In genomic region chr16:83023011-83023410, GRCh38 we compare ENCODE assay signal across 27 cellular contexts.
"Had no signal": no experiment of that assay in that cellular context is flagged by ENCODE, and none has a peak within 500 bp of the region (broad histone marks: within the 10 kb centered on the region; RNA-seq: fewer than 3 reads in every experiment).

No MANE protein-coding gene starts in this region.

- H3K9me3 ChIP-seq: ovary, psoas muscle, right lobe of liver, sigmoid colon, stomach, thoracic aorta, thyroid gland, tibial nerve, upper lobe of left lung, vagina had no signal

- DNase-seq: nephron progenitor cell; occipital lobe; ovary; posterior cingulate gyrus; psoas muscle; right cardiac atrium; right lobe of liver; sigmoid colon; small intestine; stimulated activated CD4-positive, alpha-beta T cell treated with anti-CD3 and anti-CD28 coated beads, Interleukin-15, amount 100 ng/mL, for 24 hours; stimulated activated CD4-positive, alpha-beta T cell treated with anti-CD3 and anti-CD28 coated beads, Interleukin-2, amount 100 ng/mL, for 24 hours; stimulated activated CD4-positive, alpha-beta T cell treated with anti-CD3 and anti-CD28 coated beads, Interleukin-2, amount 100 ng/mL, for 48 hours; stimulated activated CD4-positive, alpha-beta T cell treated with anti-CD3 and anti-CD28 coated beads, Interleukin-4, amount 100 ng/mL, for 24 hours; stimulated activated naive B cell treated with anti-CD40 and anti-IgM and Interleukin-4, amounts not matched to agents 10 μg/mL and 1 μg/mL and 100 μg/mL, for 72 hours; stimulated activated naive CD4-positive, alpha-beta T cell treated with Interleukin-2 at 50 U/mL for 16 hours; stomach; thyroid gland; trophoblast cell; upper lobe of left lung had no signal

- H3K4me1 ChIP-seq: neural progenitor cell, parathyroid adenoma, right lobe of liver, sigmoid colon, stomach, thyroid gland, tibial nerve, upper lobe of left lung, vagina had no signal

- ATAC-seq: natural killer cell treated with Interleukin-12 subunit alpha and Interleukin-12 subunit beta and Interleukin-15 and Interleukin-18, amount 100 ng/mL, for 72 hours; psoas muscle; right cardiac atrium; right lobe of liver; stimulated activated effector memory CD8-positive, alpha-beta T cell treated with anti-CD3 and anti-CD28 coated beads, Interleukin-12 subunit alpha, Interleukin-12 subunit beta, amount 100 ng/mL, for 72 hours; stimulated activated naive B cell treated with anti-CD40 and anti-IgM and Interleukin-4, amounts not matched to agents 10 μg/mL and 1 μg/mL and 100 μg/mL, for 72 hours had no signal

- H3K27me3 ChIP-seq: neural progenitor cell, ovary, right lobe of liver, sigmoid colon, stomach, thyroid gland, tibial nerve, upper lobe of left lung, vagina had no signal

- H3K9ac ChIP-seq: neural progenitor cell, parathyroid adenoma had no signal

- FAIRE-seq: small intestine, urothelium cell line had no signal

- H3K36me3 ChIP-seq: neural progenitor cell, ovary, right lobe of liver, sigmoid colon, stomach, thoracic aorta, thyroid gland, tibial nerve, upper lobe of left lung, vagina had no signal

- H3K79me2 ChIP-seq: parathyroid adenoma had no signal

- H3K27ac ChIP-seq: neural progenitor cell, ovary, parathyroid adenoma, psoas muscle, right lobe of liver, sigmoid colon, stomach, thoracic aorta, thyroid gland, tibial nerve, upper lobe of left lung, vagina had no signal

- H3K4me2 ChIP-seq: neural progenitor cell had no signal

- H3K4me3 ChIP-seq: neural progenitor cell, ovary, psoas muscle, right lobe of liver, sigmoid colon, stomach, thoracic aorta, thyroid gland, tibial nerve, upper lobe of left lung, vagina had no signal

- H2AFZ ChIP-seq: neural progenitor cell, parathyroid adenoma had no signal
